Comparison of ENCODE assay signal across 8 cellular contexts in genomic region chr2:112749755-112750559, GRCh38. TPM values are rescaled to one million over a fixed set of nuclear protein-coding genes. Genes with fewer than 3 reads are reported as not detected.
DNase-seq lines count a peak whose midpoint lies in the region; ATAC-seq and TF ChIP-seq lines count a peak whose summit lies in the region.

No MANE protein-coding gene starts in this region.

- H3K4me3 ChIP-seq in astrocyte of the cerebellum (ENCODE audit: low read depth, low read length): no peak overlapping the region

- in situ Hi-C loops in astrocyte of the cerebellum (cut with HindIII; ENCODE audit: low sequenced_read_pairs): loop anchor here (5.0 to 25.0 kb wide), 2 partner anchors 37 to 187 kb away; no protein-coding TSS in a partner anchor

- DNase-seq in DMS79 (lab: John Stamatoyannopoulos, UW) (peak; percentile 15), H4 (ENCODE audit: low spot score) (peak; percentile 67), NCI-H1694 (lab: John Stamatoyannopoulos, UW) (peak; percentile 48), UCSD-AML1 (lab: John Stamatoyannopoulos, UW; ENCODE audit: unreplicated experiment) (peak; percentile 81), astrocyte of the cerebellum (ENCODE audit: low read depth) (peak; percentile 60), hypothalamus (lab: John Stamatoyannopoulos, UW) (peak in 47 of 51 donors; percentile 5 to 78 (median 45))
- peak; percentile 61 to 78 (median 76) for DNase-seq in stimulated activated CD4-positive, alpha-beta T cell treated with anti-CD3 and anti-CD28 coated beads, Interleukin-12 subunit alpha, Interleukin-12 subunit beta, amount 100 ng/mL, for 48 hours (ENCODE audit: low read depth in 2 of 3, low spot score in 1 of 3)

- no peak for ATAC-seq in HG03521 (IDR thresholded peaks at IDR 0.05; ENCODE audit: unreplicated experiment)

- TF ChIP-seq CTCF in astrocyte of the cerebellum (IDR thresholded peaks at IDR 0.05; ENCODE audit: low read depth, low read length, missing control alignments): peak; percentile 98

RNA-seq across cellular contexts. Expression of gene CKAP2L, which starts 14.5 kb away (rescaled TPM):
- 15.7 and 15.8 TPM in 2 replicates for total RNA-seq in H4 (2014; rRNA removed; shearing (Covaris generic))

RNA-seq across cellular contexts. Expression of gene NT5DC4, which starts 29.1 kb away (rescaled TPM):
- total RNA-seq in H4 (2014; rRNA removed; shearing (Covaris generic)): not detected in 2 replicates

RNA-seq across cellular contexts. Expression of gene IL1A, which starts 34.3 kb away (rescaled TPM):
- total RNA-seq in H4 (2014; rRNA removed; shearing (Covaris generic)): 0.06 TPM in 1 of 2 replicates, not detected in the other

Comparison
In these comparisons a context has a peak if more than half of its experiments do, and no peak if none do; other contexts are left out.
1. DNase-seq: peak in every context shown above with its lines; median percentile 81 in UCSD-AML1; 76 in stimulated activated CD4-positive, alpha-beta T cell treated with anti-CD3 and anti-CD28 coated beads, Interleukin-12 subunit alpha, Interleukin-12 subunit beta, amount 100 ng/mL, for 48 hours; 67 in H4; 60 in astrocyte of the cerebellum; 48 in NCI-H1694; 45 in hypothalamus; 15 in DMS79.